In the genomic region with DNA sequence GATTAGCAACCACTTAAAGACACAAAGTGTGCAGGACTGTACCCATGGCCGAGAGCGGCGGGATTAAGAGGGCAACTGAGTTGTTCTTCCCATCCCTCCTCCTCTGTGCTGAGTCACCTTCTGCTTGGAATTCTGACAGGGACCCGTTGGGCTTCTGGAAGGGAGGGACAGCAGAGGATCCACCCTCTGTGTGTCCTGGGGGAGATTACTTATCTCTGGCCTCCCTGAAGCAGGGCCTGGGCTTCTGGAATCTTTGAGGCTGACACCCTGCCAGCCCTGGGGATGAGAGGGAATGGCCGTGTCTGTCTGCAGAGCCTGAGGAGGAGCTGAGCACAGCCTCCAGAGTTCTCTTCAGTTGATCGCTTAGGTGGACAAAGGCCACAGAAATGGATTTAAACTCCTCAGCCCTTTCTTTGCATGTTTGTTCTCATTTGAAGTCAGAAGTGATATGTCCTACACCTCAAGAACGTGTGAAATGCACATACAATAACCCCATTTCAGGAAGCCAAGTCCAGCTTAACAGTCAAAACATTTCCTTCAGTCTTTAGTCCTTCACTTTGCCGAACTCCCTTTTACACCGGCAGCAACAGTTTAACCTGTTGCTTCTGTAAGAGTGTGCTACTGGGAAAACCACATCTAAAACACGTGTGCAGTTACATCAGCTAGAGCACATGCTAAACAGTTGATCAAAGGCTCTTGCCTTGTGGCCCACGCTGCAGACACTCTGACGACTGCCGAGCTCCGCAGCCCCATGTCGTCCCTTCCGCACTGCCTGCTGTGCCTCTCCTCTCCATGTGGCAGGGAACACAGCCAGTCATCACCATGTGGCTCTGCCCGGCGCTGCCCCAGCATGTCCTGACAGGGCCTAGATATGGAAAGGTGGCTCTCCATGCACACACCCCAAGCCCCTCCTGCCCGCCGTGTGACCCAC, we compare ENCODE assay signal across 1 cellular context.
TF ChIP-seq lines count a peak whose summit lies in the region.

No MANE protein-coding gene starts in this region.

TF ChIP-seq in HepG2, 621 proteins besides CTCF, POLR2A, EP300 and RAD21:
- peak; percentile 19; the same call in 1 of the 2 replicates for TF ChIP-seq MNT (IDR thresholded peaks at IDR 0.05)
- TF ChIP-seq, protein P1, sequence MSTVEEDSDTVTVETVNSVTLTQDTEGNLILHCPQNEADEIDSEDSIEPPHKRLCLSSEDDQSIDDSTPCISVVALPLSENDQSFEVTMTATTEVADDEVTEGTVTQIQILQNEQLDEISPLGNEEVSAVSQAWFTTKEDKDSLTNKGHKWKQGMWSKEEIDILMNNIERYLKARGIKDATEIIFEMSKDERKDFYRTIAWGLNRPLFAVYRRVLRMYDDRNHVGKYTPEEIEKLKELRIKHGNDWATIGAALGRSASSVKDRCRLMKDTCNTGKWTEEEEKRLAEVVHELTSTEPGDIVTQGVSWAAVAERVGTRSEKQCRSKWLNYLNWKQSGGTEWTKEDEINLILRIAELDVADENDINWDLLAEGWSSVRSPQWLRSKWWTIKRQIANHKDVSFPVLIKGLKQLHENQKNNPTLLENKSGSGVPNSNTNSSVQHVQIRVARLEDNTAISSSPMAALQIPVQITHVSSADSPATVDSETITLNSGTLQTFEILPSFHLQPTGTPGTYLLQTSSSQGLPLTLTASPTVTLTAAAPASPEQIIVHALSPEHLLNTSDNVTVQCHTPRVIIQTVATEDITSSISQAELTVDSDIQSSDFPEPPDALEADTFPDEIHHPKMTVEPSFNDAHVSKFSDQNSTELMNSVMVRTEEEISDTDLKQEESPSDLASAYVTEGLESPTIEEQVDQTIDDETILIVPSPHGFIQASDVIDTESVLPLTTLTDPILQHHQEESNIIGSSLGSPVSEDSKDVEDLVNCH (CRISPR knock-in tag; IDR thresholded peaks at IDR 0.05), result no peak
